28 cellular contexts compared by ENCODE assay signal in the genomic region with DNA sequence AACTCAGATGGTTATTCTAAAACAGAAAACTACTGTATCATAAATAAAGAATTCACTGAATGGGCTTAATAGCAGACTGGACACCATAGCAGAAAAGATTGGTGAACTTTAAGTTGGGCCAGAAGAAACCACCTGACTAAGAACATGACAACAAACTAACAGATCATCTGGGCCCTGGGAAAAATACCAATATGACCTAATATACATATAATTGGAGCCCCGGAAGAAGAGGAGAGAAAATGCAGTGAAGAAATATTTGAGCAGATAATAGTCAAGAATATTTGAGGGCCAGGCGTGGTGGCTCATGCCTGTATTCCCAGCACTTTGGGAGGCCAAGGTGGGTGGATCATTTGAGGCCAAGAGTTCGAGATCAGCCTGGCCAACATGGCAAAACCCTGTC.
"Had no signal": no experiment of that assay in that cellular context is flagged by ENCODE, and none has a peak within 500 bp of the region (broad histone marks: within the 10 kb centered on the region; RNA-seq: fewer than 3 reads in every experiment).

No MANE protein-coding gene starts in this region.

- ATAC-seq: natural killer cell; psoas muscle; right cardiac atrium; sciatic nerve; stimulated activated memory B cell treated with anti-CD40 and anti-IgM and Interleukin-4, amounts not matched to agents 10 μg/mL and 1 μg/mL and 100 μg/mL, for 72 hours; stimulated activated naive CD8-positive, alpha-beta T cell treated with anti-CD3 and anti-CD28 coated beads, Interleukin-15, amount 100 ng/mL, for 72 hours; stimulated activated naive CD8-positive, alpha-beta T cell treated with anti-CD3 and anti-CD28 coated beads, Interleukin-15, Interleukin-2, amounts not matched to agents 100 U/mL and 50 U/mL, for 24 hours; upper lobe of right lung had no signal

- H3K36me3 ChIP-seq: neural progenitor cell, ovary, spleen, suprapubic skin, tibial artery, transverse colon, upper lobe of right lung, uterus had no signal

- H3K4me1 ChIP-seq: neural progenitor cell, psoas muscle, suprapubic skin, testis, tibial artery, uterus had no signal

- DNase-seq: natural killer cell; occipital lobe; ovary; posterior cingulate gyrus; psoas muscle; right cardiac atrium; spleen; stimulated activated CD4-positive, alpha-beta T cell treated with anti-CD3 and anti-CD28 coated beads, Interleukin-12 subunit alpha, Interleukin-12 subunit beta, amount 100 ng/mL, for 4 hours; stimulated activated CD4-positive, alpha-beta T cell treated with anti-CD3 and anti-CD28 coated beads, Interleukin-1b, Interleukin-23, amount 100 ng/mL, for 48 hours; stimulated activated CD4-positive, alpha-beta T cell treated with anti-CD3 and anti-CD28 coated beads, Interleukin-4, amount 100 ng/mL, for 1 hour; stimulated activated CD4-positive, alpha-beta T cell treated with anti-CD3 and anti-CD28 coated beads, Interleukin-4, amount 100 ng/mL, for 4 hours; stimulated activated CD8-positive, alpha-beta memory T cell treated with anti-CD3 and anti-CD28 coated beads, Interleukin-4, amount 100 ng/mL, for 48 hours; stimulated activated naive CD4-positive, alpha-beta T cell; stimulated activated naive CD8-positive, alpha-beta T cell treated with anti-CD3 and anti-CD28 coated beads, Interleukin-15, amount 100 ng/mL, for 72 hours; stimulated activated naive CD8-positive, alpha-beta T cell treated with anti-CD3 and anti-CD28 coated beads, Interleukin-15, Interleukin-2, amounts not matched to agents 100 U/mL and 50 U/mL, for 24 hours; substantia nigra; testis; tibial artery; transverse colon; upper lobe of right lung; uterus had no signal

- H3K9me3 ChIP-seq: ovary, suprapubic skin, testis, upper lobe of right lung, uterus had no signal

- H3K27ac ChIP-seq: neural progenitor cell, ovary, parathyroid adenoma, psoas muscle, skin epidermis, spleen, suprapubic skin, testis, tibial artery, transverse colon, upper lobe of right lung, uterus had no signal

- H3K4me3 ChIP-seq: neural progenitor cell, ovary, psoas muscle, skin epidermis, smooth muscle cell, spleen, suprapubic skin, testis, tibial artery, transverse colon, upper lobe of right lung, uterus had no signal
